In the genomic region with DNA sequence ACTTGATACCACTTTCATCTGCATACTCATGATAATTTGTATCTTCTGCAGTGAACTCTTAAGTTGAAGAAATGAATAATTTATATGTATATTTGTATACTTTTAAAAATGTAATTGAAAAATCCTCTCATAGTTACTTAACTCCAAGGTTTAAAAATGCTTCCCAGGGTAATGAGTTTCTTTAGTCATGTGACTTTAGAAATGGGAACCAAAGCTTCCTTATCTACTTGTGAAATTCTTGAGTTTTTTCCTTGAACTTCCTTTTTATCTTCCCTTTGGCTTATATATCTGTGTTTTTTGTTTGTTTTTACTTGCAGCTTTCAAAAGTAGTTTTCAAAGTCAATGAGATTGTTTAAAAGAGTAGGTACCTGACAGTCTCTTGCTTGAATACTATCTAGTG, we compare ENCODE assay signal across 8 cellular contexts. TPM values are rescaled to one million over a fixed set of nuclear protein-coding genes. Genes with fewer than 3 reads are reported as not detected.
A peak's percentile ranks its signal among the peaks of the same experiment; 100 is the strongest.
DNase-seq lines count a peak whose midpoint lies in the region; ATAC-seq and TF ChIP-seq lines count a peak whose summit lies in the region.

No MANE protein-coding gene starts in this region.

- H3K9ac ChIP-seq in mammary epithelial cell (ENCODE audit: insufficient read depth, low read length) = no peak overlapping the region

- no peaks in the 10 kb centered on the region for H3K27me3 Mint-ChIP-seq in MCF 10A (ENCODE audit: insufficient read depth, unreplicated experiment)
- H3K27me3 Mint-ChIP-seq in activated naive CD8-positive, alpha-beta T cell treated with anti-CD3 and anti-CD28 coated beads, Interleukin-2, amount 50 U/mL, for 24 hours = no peaks in the 10 kb centered on the region

- H3K27ac ChIP-seq in mammary epithelial cell (ENCODE audit: insufficient read depth, low read depth, low read length) = no peak overlapping the region
- peak overlapping the region; percentile 99 to 100 (median 100) for H3K27ac ChIP-seq in upper lobe of left lung

- H3K4me2 ChIP-seq in mammary epithelial cell (ENCODE audit: insufficient read depth, low read depth, low read length) = no peak overlapping the region

- peaks cover 65% of the 10 kb centered on the region for H3K79me2 ChIP-seq in mammary epithelial cell (ENCODE audit: insufficient read depth, low read length)

- peaks cover 40% of the 10 kb centered on the region for H3K36me3 Mint-ChIP-seq in MCF 10A (ENCODE audit: insufficient read depth, unreplicated experiment)
- peaks cover 40% of the 10 kb centered on the region for H3K36me3 Mint-ChIP-seq in activated naive CD8-positive, alpha-beta T cell treated with anti-CD3 and anti-CD28 coated beads, Interleukin-2, amount 50 U/mL, for 24 hours (ENCODE audit: low read depth)

- peak overlapping the region; percentile 98 for H3K27ac Mint-ChIP-seq in MCF 10A (ENCODE audit: low read depth, unreplicated experiment)
- H3K27ac Mint-ChIP-seq in activated naive CD8-positive, alpha-beta T cell treated with anti-CD3 and anti-CD28 coated beads, Interleukin-2, amount 50 U/mL, for 24 hours = peak overlapping the region; percentile 99

- H3K9me3 Mint-ChIP-seq in MCF 10A (ENCODE audit: unreplicated experiment) = no peaks in the 10 kb centered on the region
- H3K9me3 Mint-ChIP-seq in activated naive CD8-positive, alpha-beta T cell treated with anti-CD3 and anti-CD28 coated beads, Interleukin-2, amount 50 U/mL, for 24 hours = no peaks in the 10 kb centered on the region

- CTCF ChIA-PET in MCF 10A (lab: Yijun Ruan, JAX) = interaction anchor here (0.9 to 1.8 kb wide), 6 partner anchors 28 to 214 kb away, joined by 4 to 14 read pairs (median 5); no protein-coding TSS in a partner anchor
- CTCF ChIA-PET in mammary epithelial cell (lab: Charles Lee; ENCODE audit: low non-redundant PET) = no interaction called here

- in situ Hi-C loops in mammary epithelial cell (cut with MboI; ENCODE audit: low sequenced_read_pairs in 2 of 2) = no loop called here

- peak overlapping the region; percentile 93 for H3K4me3 Mint-ChIP-seq in MCF 10A (ENCODE audit: unreplicated experiment)
- peak overlapping the region; percentile 98 for H3K4me3 Mint-ChIP-seq in activated naive CD8-positive, alpha-beta T cell treated with anti-CD3 and anti-CD28 coated beads, Interleukin-2, amount 50 U/mL, for 24 hours

- ATAC-seq in activated naive CD8-positive, alpha-beta T cell treated with anti-CD3 and anti-CD28 coated beads, Interleukin-2, amount 50 U/mL, for 24 hours = no peak
- no peak for ATAC-seq in upper lobe of left lung (ENCODE audit: low FRiP score in 2 of 2)
- no peak for ATAC-seq in HG03280 (IDR thresholded peaks at IDR 0.05; ENCODE audit: unreplicated experiment)
- no peak for ATAC-seq in GM19397 (IDR thresholded peaks at IDR 0.05; ENCODE audit: unreplicated experiment)

- BruUV-seq in MCF 10A (replicated peaks; lab: Mats Ljungman, UMichigan) (no TSS peak), mammary epithelial cell (replicated peaks; lab: Mats Ljungman, UMichigan) (no TSS peak)

- no peak for TF ChIP-seq EP300 in upper lobe of left lung (IDR thresholded peaks at IDR 0.05)

- no peak for TF ChIP-seq POLR2A in upper lobe of left lung (IDR thresholded peaks at IDR 0.05)

- H3K36me3 ChIP-seq in mammary epithelial cell (ENCODE audit: insufficient read depth, low read length) (no peaks in the 10 kb centered on the region), upper lobe of left lung (peaks cover 0 to 19% (median 0%) of the 10 kb centered on the region in 4 donors)

- intact Hi-C loops in MCF 10A (cut with micrococcal nuclease) = no loop called here
- intact Hi-C loops in mammary epithelial cell (cut with micrococcal nuclease) = no loop called here

- DNase-seq in MCF 10A (ENCODE audit: unreplicated experiment) = no peak
- no peak for DNase-seq in mammary epithelial cell
- DNase-seq in activated naive CD8-positive, alpha-beta T cell treated with anti-CD3 and anti-CD28 coated beads, Interleukin-2, amount 50 U/mL, for 24 hours = no peak
- peak; percentile 66 for DNase-seq in medulla oblongata (ENCODE audit: extremely low spot score)
- no peak for DNase-seq in upper lobe of left lung
- DNase-seq in activated effector memory CD4-positive, alpha-beta T cell treated with Interleukin-2 at 50 U/mL for 16 hours = no peak

- H3K4me3 ChIP-seq in mammary epithelial cell (replicated peaks in 1 of 3; ENCODE audit: insufficient read depth in 1 of 3, low read depth in 2 of 3, low read length in 3 of 3) (no peak overlapping the region), upper lobe of left lung (peak overlapping the region; percentile 67 to 90 (median 72))

- H3K4me1 Mint-ChIP-seq in MCF 10A (ENCODE audit: insufficient read depth, unreplicated experiment) = peaks cover 50% of the 10 kb centered on the region
- peaks cover 61% of the 10 kb centered on the region for H3K4me1 Mint-ChIP-seq in activated naive CD8-positive, alpha-beta T cell treated with anti-CD3 and anti-CD28 coated beads, Interleukin-2, amount 50 U/mL, for 24 hours

- dilution Hi-C loops in mammary epithelial cell (cut with HindIII; ENCODE audit: low sequenced_read_pairs) = no loop called here

- H3K4me1 ChIP-seq in mammary epithelial cell (ENCODE audit: insufficient read depth, low read length) (peaks cover 47% of the 10 kb centered on the region), upper lobe of left lung (peaks cover 42 to 51% (median 49%) of the 10 kb centered on the region in 4 donors)

- TF ChIP-seq CTCF in MCF 10A (IDR thresholded peaks at IDR 0.05; ENCODE audit: unreplicated experiment) = no peak
- TF ChIP-seq CTCF in mammary epithelial cell (conservative IDR thresholded peaks at IDR 0.05 in 1 of 2, IDR thresholded peaks at IDR 0.05 in 1 of 2; ENCODE audit: extremely low read depth in 1 of 2, insufficient read depth in 1 of 2, low read depth in 1 of 2, low read length in 2 of 2) = no peak
- no peak for TF ChIP-seq CTCF in upper lobe of left lung (IDR thresholded peaks at IDR 0.05)

- H3K27me3 ChIP-seq in mammary epithelial cell (ENCODE audit: insufficient read depth, low read length) = no peaks in the 10 kb centered on the region
- H3K27me3 ChIP-seq in upper lobe of left lung = no peaks in the 10 kb centered on the region

- POLR2A ChIA-PET in MCF 10A (lab: Yijun Ruan, JAX) = interaction anchor here (0.8 to 8.0 kb wide), 12 partner anchors 8 to 256 kb away, joined by 4 to 175 read pairs (median 6); a partner anchor contains a TSS

- H3K9me3 ChIP-seq in mammary epithelial cell (replicated peaks; ENCODE audit: insufficient read depth, low read length) (no peaks in the 10 kb centered on the region), upper lobe of left lung (no peaks in the 10 kb centered on the region)

- no peak overlapping the region for H2AFZ ChIP-seq in mammary epithelial cell (ENCODE audit: low read depth, low read length)

- no peaks in the 10 kb centered on the region for H4K20me1 ChIP-seq in mammary epithelial cell (ENCODE audit: insufficient read depth, low read length)

RNA-seq across cellular contexts. Expression of a gene that starts 4.5 kb away (rescaled TPM):
- 69.2 and 70.1 TPM in 2 replicates for total RNA-seq in MCF 10A (2022)
- 100 to 1,000 TPM in 1 of 2 donors, 10 to 100 TPM in 1; 77.3 to 114 TPM for total RNA-seq in mammary epithelial cell
- polyA plus RNA-seq in mammary epithelial cell = 20.6 TPM
- 64.2 TPM for polyA minus RNA-seq in mammary epithelial cell
- total RNA-seq in upper lobe of left lung = 1,000 to 10,000 TPM in 1 of 6 donors, 100 to 1,000 TPM in 5; 263 to 1,189 (median 435) TPM

RNA-seq across cellular contexts. Expression of a gene that starts 48.7 kb away (rescaled TPM):
- total RNA-seq in MCF 10A (2022) (78.0 and 94.9 TPM in 2 replicates), mammary epithelial cell (10 to 100 TPM; 23.7 to 84.9 TPM), upper lobe of left lung (10 to 100 TPM; 13.6 to 72.0 (median 52.0) TPM)
- polyA plus RNA-seq in mammary epithelial cell = 69.3 TPM
- 17.2 TPM for polyA minus RNA-seq in mammary epithelial cell

RNA-seq across cellular contexts. Expression of a gene that starts 49.0 kb away (rescaled TPM):
- total RNA-seq in MCF 10A (2022) = 13.7 and 13.9 TPM in 2 replicates
- total RNA-seq in mammary epithelial cell = 10 to 100 TPM; 15.0 to 15.2 TPM
- 3.3 TPM for polyA plus RNA-seq in mammary epithelial cell
- polyA minus RNA-seq in mammary epithelial cell = 17.1 TPM
- 10 to 100 TPM; 15.1 to 39.3 (median 26.8) TPM for total RNA-seq in upper lobe of left lung

Comparison
In these comparisons a context has a peak if more than half of its experiments do, and no peak if none do; other contexts are left out.
1. H3K4me3 ChIP-seq: peak in upper lobe of left lung (4 of 4); none in mammary epithelial cell (0 of 3).